26 cellular contexts compared by ENCODE assay signal in genomic region chr5:56342612-56343011, GRCh38.
"Had no signal": no experiment of that assay in that cellular context is flagged by ENCODE, and none has a peak within 500 bp of the region (broad histone marks: within the 10 kb centered on the region; RNA-seq: fewer than 3 reads in every experiment).

No MANE protein-coding gene starts in this region.

- H3K27ac Mint-ChIP-seq: dendritic cell treated with granulocyte-macrophage colony-stimulating factor and Interleukin-4, amounts not matched to agents 40 ng/mL and 50 ng/mL, for 4 days; natural killer cell; progenitor cell of endocrine pancreas had no signal

- H3K27me3 ChIP-seq: colonic mucosa, esophagus squamous epithelium, heart right ventricle, left lung, pancreas, right lobe of liver, tibial nerve, upper lobe of right lung, uterus had no signal

- H3K36me3 ChIP-seq: colonic mucosa, esophagus squamous epithelium, heart right ventricle, left lung, pancreas, right lobe of liver, thoracic aorta, tibial nerve, upper lobe of right lung, uterus had no signal

- H3K4me1 ChIP-seq: colonic mucosa, esophagus squamous epithelium, right lobe of liver, upper lobe of right lung, uterus had no signal

- H3K9me3 Mint-ChIP-seq: natural killer cell had no signal

- H3K9me3 ChIP-seq: colonic mucosa, esophagus squamous epithelium, pancreas, right lobe of liver, thoracic aorta, tibial nerve, upper lobe of right lung, uterus had no signal

- H3K27ac ChIP-seq: colonic mucosa, esophagus squamous epithelium, heart right ventricle, left lung, pancreas, right lobe of liver, thoracic aorta, tibial nerve, upper lobe of right lung, uterus had no signal

- ATAC-seq: heart right ventricle, left cardiac atrium, left lung, natural killer cell, pancreas, right lobe of liver, upper lobe of right lung had no signal

- H3K4me3 Mint-ChIP-seq: dendritic cell treated with granulocyte-macrophage colony-stimulating factor and Interleukin-4, amounts not matched to agents 40 ng/mL and 50 ng/mL, for 4 days; natural killer cell had no signal

- H3K4me1 Mint-ChIP-seq: natural killer cell had no signal

- H3K4me3 ChIP-seq: colonic mucosa, esophagus squamous epithelium, heart right ventricle, left lung, pancreas, right lobe of liver, thoracic aorta, tibial nerve, upper lobe of right lung, uterus had no signal

- FAIRE-seq: islet of Langerhans, pancreas, small intestine had no signal

- DNase-seq: colonic mucosa; effector memory CD4-positive, alpha-beta T cell; erythroblast; esophagus squamous epithelium; foreskin melanocyte; glutamatergic neuron; heart right ventricle; hippocampal formation; left cardiac atrium; left lung; natural killer cell; occipital lobe; pancreas; right lobe of liver; small intestine; stimulated activated CD4-positive, alpha-beta T cell treated with anti-CD3 and anti-CD28 coated beads, Interleukin-15, amount 100 ng/mL, for 24 hours; stimulated activated CD4-positive, alpha-beta T cell treated with anti-CD3 and anti-CD28 coated beads, Interleukin-2, amount 100 ng/mL, for 48 hours; stimulated activated naive CD4-positive, alpha-beta T cell; substantia nigra; upper lobe of right lung; uterus had no signal
